Comparison of ENCODE assay signal across 8 cellular contexts in genomic region chr19:294819-295686, GRCh38. TPM values are rescaled to one million over a fixed set of nuclear protein-coding genes. Genes with fewer than 3 reads are reported as not detected.
DNase-seq lines count a peak whose midpoint lies in the region; ATAC-seq, FAIRE-seq and TF ChIP-seq lines count a peak whose summit lies in the region.

No MANE protein-coding gene starts in this region.

- H3K18ac ChIP-seq in H1 (ENCODE audit: extremely low read depth, low read length) = peak overlapping the region; percentile 34; the same call in 1 of the 2 replicates

- no peaks in the 10 kb centered on the region for H3K9me3 Mint-ChIP-seq in activated CD4-positive, alpha-beta T cell treated with anti-CD3 and anti-CD28 coated beads, Interleukin-2, amount 10 ng/mL, durations not matched to agents 24 days and 14 days

- no peak overlapping the region for H2BK20ac ChIP-seq in H1 (ENCODE audit: low read length)

- H3K36me3 ChIP-seq in H1 (ENCODE audit: control insufficient read depth in 2 of 4, insufficient read depth in 4 of 4, low read length in 3 of 4) (no peaks in the 10 kb centered on the region), mucosa of descending colon (ENCODE audit: low read depth) (no peaks in the 10 kb centered on the region), suprapubic skin (no peaks in the 10 kb centered on the region)

- H3K4me1 Mint-ChIP-seq in activated CD4-positive, alpha-beta T cell treated with anti-CD3 and anti-CD28 coated beads, Interleukin-2, amount 10 ng/mL, durations not matched to agents 24 days and 14 days = peaks cover 2% of the 10 kb centered on the region

- no peak overlapping the region for H3K27ac ChIP-seq in H1 (ENCODE audit: low read depth, low read length)
- no peak overlapping the region for H3K27ac ChIP-seq in suprapubic skin

- H3K4me1 ChIP-seq in H1 (replicated peaks in 1 of 4; ENCODE audit: control insufficient read depth in 3 of 4, insufficient read depth in 4 of 4, low read length in 3 of 4) (peaks cover 0 to 9% (median 8%) of the 10 kb centered on the region in 4 experiments; a peak in 6 of 7 replicates), mucosa of descending colon (ENCODE audit: low read depth) (peaks cover 25% of the 10 kb centered on the region), suprapubic skin (peaks cover 29% of the 10 kb centered on the region)

- H3K79me2 ChIP-seq in H1 (ENCODE audit: control insufficient read depth in 1 of 2, insufficient read depth in 2 of 2, low read length in 2 of 2) = no peaks in the 10 kb centered on the region

- H2AFZ ChIP-seq in H1 (ENCODE audit: low read length) = no peak overlapping the region; the same call in 1 of the 2 replicates

- no peaks in the 10 kb centered on the region for H4K20me1 ChIP-seq in H1 (replicated peaks in 1 of 2; ENCODE audit: control insufficient read depth in 1 of 2, insufficient read depth in 2 of 2, low read length in 2 of 2)

- TF ChIP-seq EP300 in H1 (IDR thresholded peaks at IDR 0.05; ENCODE audit: borderline replicate concordance in 1 of 2, low read depth in 2 of 2, low read length in 2 of 2) = no peak
- TF ChIP-seq EP300 in suprapubic skin (IDR thresholded peaks at IDR 0.05) = no peak

- no peak overlapping the region for H3K4ac ChIP-seq in H1 (replicated peaks; ENCODE audit: insufficient read length, low read depth, low read length)

- 0 out of 2 replicates have a peak overlapping the region, but pooled peaks have one; percentile 61 for H2BK5ac ChIP-seq in H1 (ENCODE audit: low read depth, low read length)

- peak overlapping the region; percentile 38 to 80 for H3K4me2 ChIP-seq in H1 (ENCODE audit: insufficient read depth in 1 of 2, low read depth in 2 of 2, low read length in 2 of 2)

- H3K36me3 Mint-ChIP-seq in activated CD4-positive, alpha-beta T cell treated with anti-CD3 and anti-CD28 coated beads, Interleukin-2, amount 10 ng/mL, durations not matched to agents 24 days and 14 days (ENCODE audit: low read depth) = no peaks in the 10 kb centered on the region

- H3K27me3 Mint-ChIP-seq in activated CD4-positive, alpha-beta T cell treated with anti-CD3 and anti-CD28 coated beads, Interleukin-2, amount 10 ng/mL, durations not matched to agents 24 days and 14 days = peaks cover 35% of the 10 kb centered on the region

- H3K4me3 ChIP-seq in Jurkat, Clone E6-1 (ENCODE audit: low read length) = no peak overlapping the region
- H3K4me3 ChIP-seq in H1 (ENCODE audit: extremely low read depth in 1 of 4, insufficient read depth in 2 of 4, low read depth in 3 of 4, low read length in 4 of 4) = peak overlapping the region in 2 of 4 experiments; percentile 29 to 51; a peak in 3 of 8 replicates
- no peak overlapping the region for H3K4me3 ChIP-seq in mucosa of descending colon
- H3K4me3 ChIP-seq in suprapubic skin = peak overlapping the region; percentile 12

- intact Hi-C loops in activated CD4-positive, alpha-beta T cell treated with anti-CD3 and anti-CD28 coated beads, Interleukin-2, amount 10 ng/mL, durations not matched to agents 24 days and 14 days (cut with micrococcal nuclease) = no loop called here
- intact Hi-C loops in mucosa of descending colon (cut with DNase I, micrococcal nuclease) = no loop called here

- peaks cover 0 to 16% (median 8%) of the 10 kb centered on the region in 4 experiments; a peak in 3 of 7 replicates for H3K27me3 ChIP-seq in H1 (replicated peaks in 1 of 4; ENCODE audit: control insufficient read depth in 3 of 4, extremely low read depth in 1 of 4, insufficient read depth in 3 of 4, low read length in 3 of 4)
- peaks cover 49% of the 10 kb centered on the region for H3K27me3 ChIP-seq in suprapubic skin

- no peak overlapping the region for H3K56ac ChIP-seq in H1 (replicated peaks; ENCODE audit: insufficient read length, low read depth, low read length)

- no peaks in the 10 kb centered on the region for H3K79me1 ChIP-seq in H1 (ENCODE audit: low read depth, low read length)

- H2BK15ac ChIP-seq in H1 (ENCODE audit: low read length) = no peak overlapping the region

- 18% methylated on average over 41 of the region's 43 CpGs; no CpG with 5 or more reads in 1 of the 2 experiments for WGBS in H1 (ENCODE audit: extremely low coverage in 1 of 2, insufficient coverage in 1 of 2, insufficient read length in 1 of 2, insufficient replicate concordance in 2 of 2, low coverage in 1 of 2, low lambda C conversion rate in 2 of 2, missing lambda C conversion rate in 1 of 2), 2 experiments
- WGBS in suprapubic skin = 27% methylated on average over 15 of the region's 43 CpGs

- TF ChIP-seq RAD21 in H1 (IDR thresholded peaks at IDR 0.05 in 1 of 2, conservative IDR thresholded peaks at IDR 0.05 in 1 of 2; ENCODE audit: low read depth in 2 of 2, low read length in 2 of 2) = peak; percentile 53 to 74

- H2BK12ac ChIP-seq in H1 (ENCODE audit: low read depth, low read length) = peak overlapping the region; percentile 62; the same call in 1 of the 2 replicates

- TF ChIP-seq POLR2A in H1 (IDR thresholded peaks at IDR 0.05; ENCODE audit: control extremely low read depth in 1 of 2, low read depth in 2 of 2, low read length in 2 of 2) (no peak), suprapubic skin (IDR thresholded peaks at IDR 0.05) (no peak)

- H3K9me3 ChIP-seq in H1 (ENCODE audit: insufficient read depth in 2 of 2, low read depth in 1 of 2, low read length in 1 of 2) (peaks cover 0 to 13% of the 10 kb centered on the region in 2 experiments; a peak in 1 of 4 replicates), mucosa of descending colon (no peaks in the 10 kb centered on the region), suprapubic skin (no peaks in the 10 kb centered on the region)

- no peak overlapping the region for H2AK5ac ChIP-seq in H1 (ENCODE audit: low read depth, low read length)

- no peak overlapping the region for H4K8ac ChIP-seq in H1 (ENCODE audit: extremely low read depth, insufficient read depth, low read length)

- H3K14ac ChIP-seq in H1 (ENCODE audit: insufficient read length) = no peak overlapping the region

- peak; percentile 73 for DNase-seq in COLO668 (lab: John Stamatoyannopoulos, UW; ENCODE audit: unreplicated experiment)
- peak; percentile 5 for DNase-seq in Jurkat, Clone E6-1 (ENCODE audit: low read depth, low spot score)
- DNase-seq in activated CD4-positive, alpha-beta T cell treated with anti-CD3 and anti-CD28 coated beads, Interleukin-2, amount 10 ng/mL, durations not matched to agents 24 days and 14 days = peak; percentile 82
- DNase-seq in H1 (ENCODE audit: low read depth in 1 of 2, low spot score in 2 of 2) = peak in 1 of 2 experiments; percentile 91
- peak in 2 of 3 donors; percentile 59 to 72 for DNase-seq in mucosa of descending colon
- no peak for DNase-seq in suprapubic skin (ENCODE audit: low spot score in 2 of 2)
- DNase-seq in KG1 (lab: John Stamatoyannopoulos, UW) = no peak

- no peak overlapping the region for H4K5ac ChIP-seq in H1 (ENCODE audit: insufficient read length, low read depth, low read length)

- peaks cover 2% of the 10 kb centered on the region; the same call in 1 of the 2 replicates for H3K23me2 ChIP-seq in H1 (ENCODE audit: low read depth, low read length)

- POLR2A ChIA-PET in H1 (lab: Charles Lee; ENCODE audit: partially characterized antibody) = interaction anchor here (0.7 to 5.6 kb wide), 9 partner anchors 9 to 49 kb away, joined by 3 to 38 read pairs (median 5); partner anchors contain the start of gene MIER2

- H3K4me3 Mint-ChIP-seq in activated CD4-positive, alpha-beta T cell treated with anti-CD3 and anti-CD28 coated beads, Interleukin-2, amount 10 ng/mL, durations not matched to agents 24 days and 14 days = no peak overlapping the region

- H2BK120ac ChIP-seq in H1 (replicated peaks; ENCODE audit: low read depth, low read length) = no peak overlapping the region

- no peak overlapping the region for H3K9ac ChIP-seq in H1 (replicated peaks in 1 of 4; ENCODE audit: extremely low read depth in 1 of 4, low read depth in 3 of 4, low read length in 3 of 4)

- peak; percentile 50 for ATAC-seq in mucosa of descending colon
- no peak for ATAC-seq in HG03175 (IDR thresholded peaks at IDR 0.05; ENCODE audit: unreplicated experiment)

- TF ChIP-seq CTCF in H1 (IDR thresholded peaks at IDR 0.05; ENCODE audit: control extremely low read depth in 1 of 3, insufficient read depth in 1 of 3, low read depth in 1 of 3, low read length in 3 of 3) (peak; percentile 88 to 97 (median 90)), mucosa of descending colon (IDR thresholded peaks at IDR 0.05) (peak; percentile 82), suprapubic skin (IDR thresholded peaks at IDR 0.05) (peak; percentile 4 to 79)

- CTCF ChIA-PET in H1 (lab: Charles Lee; ENCODE audit: partially characterized antibody) = interaction anchor here (0.8 to 2.5 kb wide), 18 partner anchors 9 to 215 kb away, joined by 3 to 9 read pairs (median 4); no protein-coding TSS in a partner anchor

- peak overlapping the region; percentile 11 for H4K91ac ChIP-seq in H1 (replicated peaks; ENCODE audit: insufficient read length, low read length)

- no peak overlapping the region for H3K23ac ChIP-seq in H1 (ENCODE audit: insufficient read length)

- peak; percentile 52 for FAIRE-seq in H1 (lab: Jason Lieb, UNC)

- no peak overlapping the region for H3K27ac Mint-ChIP-seq in activated CD4-positive, alpha-beta T cell treated with anti-CD3 and anti-CD28 coated beads, Interleukin-2, amount 10 ng/mL, durations not matched to agents 24 days and 14 days

RNA-seq across cellular contexts. Expression of gene PLPP2, which starts 3.9 kb away (rescaled TPM):
- not detected for polyA plus RNA-seq in Jurkat, Clone E6-1 (2012; ENCODE audit: insufficient read depth, insufficient read length)
- 0.07 and 0.24 TPM in 2 replicates for total RNA-seq in activated CD4-positive, alpha-beta T cell treated with anti-CD3 and anti-CD28 coated beads, Interleukin-2, amount 10 ng/mL, durations not matched to agents 24 days and 14 days
- 98.6 and 101 TPM in 2 replicates for total RNA-seq in H1 (2021; fragmentation: NEBNext Ultra II Directional; extraction: Animal tissue kit (Norgen Biotek cat#: 25700))
- 195 and 326 TPM in 2 replicates for polyA plus RNA-seq in H1 (2011; rRNA removed)
- 162 TPM for polyA plus RNA-seq in H1 (2011; cell fraction: cytosol; rRNA removed)
- polyA plus RNA-seq in H1 (2011; cell fraction: nucleus; rRNA removed) = 254 TPM
- polyA plus RNA-seq in H1 (2012, experiment 1 of 2) = 91.4 to 160 TPM (median 142 TPM) in 4 replicates
- polyA plus RNA-seq in H1 (2012, experiment 2 of 2) = 177 TPM
- 85.7 TPM for polyA plus RNA-seq in H1 (2013, experiment 1 of 2)
- 84.2 TPM for polyA plus RNA-seq in H1 (2013, experiment 2 of 2)
- 63.2 and 112 TPM in 2 replicates for polyA minus RNA-seq in H1 (2011; rRNA and poly(A)+ RNA removed)
- 56.9 TPM for polyA minus RNA-seq in H1 (2011; cell fraction: cytosol; rRNA and poly(A)+ RNA removed)
- 43.8 TPM for polyA minus RNA-seq in H1 (2011; cell fraction: nucleus; rRNA and poly(A)+ RNA removed)
- total RNA-seq in mucosa of descending colon (100 to 1,000 TPM in 1 of 3 donors, 10 to 100 TPM in 2; 41.9 to 107 (median 75.4) TPM), suprapubic skin (100 to 1,000 TPM in 3 of 4 donors, 10 to 100 TPM in 1; 75.9 to 114 (median 109) TPM)

RNA-seq across cellular contexts. Expression of gene MIER2, which starts 49.5 kb away (rescaled TPM):
- polyA plus RNA-seq in Jurkat, Clone E6-1 (2012; ENCODE audit: insufficient read depth, insufficient read length) = 27.6 TPM
- 27.6 and 32.0 TPM in 2 replicates for total RNA-seq in activated CD4-positive, alpha-beta T cell treated with anti-CD3 and anti-CD28 coated beads, Interleukin-2, amount 10 ng/mL, durations not matched to agents 24 days and 14 days
- total RNA-seq in H1 (2021; fragmentation: NEBNext Ultra II Directional; extraction: Animal tissue kit (Norgen Biotek cat#: 25700)) = 45.7 and 48.3 TPM in 2 replicates
- 30.3 and 53.1 TPM in 2 replicates for polyA plus RNA-seq in H1 (2011; rRNA removed)
- 23.4 TPM for polyA plus RNA-seq in H1 (2011; cell fraction: cytosol; rRNA removed)
- polyA plus RNA-seq in H1 (2011; cell fraction: nucleus; rRNA removed) = 73.3 TPM
- polyA plus RNA-seq in H1 (2012, experiment 1 of 2) = 44.7 to 62.6 TPM (median 54.6 TPM) in 4 replicates
- 23.4 TPM for polyA plus RNA-seq in H1 (2012, experiment 2 of 2)
- polyA plus RNA-seq in H1 (2013, experiment 1 of 2) = 29.9 TPM
- polyA plus RNA-seq in H1 (2013, experiment 2 of 2) = 30.9 TPM
- 72.4 and 80.0 TPM in 2 replicates for polyA minus RNA-seq in H1 (2011; rRNA and poly(A)+ RNA removed)
- 28.2 TPM for polyA minus RNA-seq in H1 (2011; cell fraction: cytosol; rRNA and poly(A)+ RNA removed)
- polyA minus RNA-seq in H1 (2011; cell fraction: nucleus; rRNA and poly(A)+ RNA removed) = 54.0 TPM
- total RNA-seq in mucosa of descending colon (10 to 100 TPM; 13.4 to 28.3 (median 13.7) TPM), suprapubic skin (10 to 100 TPM; 17.5 to 55.7 (median 44.8) TPM)

Comparison
In these comparisons a context has a peak if more than half of its experiments do, and no peak if none do; other contexts are left out.
1. DNase-seq: peak in COLO668 (single experiment), Jurkat, Clone E6-1 (single experiment), activated CD4-positive, alpha-beta T cell treated with anti-CD3 and anti-CD28 coated beads, Interleukin-2, amount 10 ng/mL, durations not matched to agents 24 days and 14 days (single experiment) and mucosa of descending colon (2 of 3); none in suprapubic skin (0 of 2) and KG1 (single experiment).
2. RNA of gene PLPP2, which starts 3.9 kb away (total RNA-seq): 75.9 to 114 TPM in suprapubic skin, 98.6 to 101 TPM in H1 and 41.9 to 107 TPM in mucosa of descending colon; 0.07 to 0.24 TPM in activated CD4-positive, alpha-beta T cell treated with anti-CD3 and anti-CD28 coated beads, Interleukin-2, amount 10 ng/mL, durations not matched to agents 24 days and 14 days; every median in the first group is over 10 times any median in the second.
3. Peak in every context shown above with its lines, with median percentiles within 50 percentile points of each other: CTCF ChIP-seq.